20 cellular contexts compared by ENCODE assay signal in the genomic region with DNA sequence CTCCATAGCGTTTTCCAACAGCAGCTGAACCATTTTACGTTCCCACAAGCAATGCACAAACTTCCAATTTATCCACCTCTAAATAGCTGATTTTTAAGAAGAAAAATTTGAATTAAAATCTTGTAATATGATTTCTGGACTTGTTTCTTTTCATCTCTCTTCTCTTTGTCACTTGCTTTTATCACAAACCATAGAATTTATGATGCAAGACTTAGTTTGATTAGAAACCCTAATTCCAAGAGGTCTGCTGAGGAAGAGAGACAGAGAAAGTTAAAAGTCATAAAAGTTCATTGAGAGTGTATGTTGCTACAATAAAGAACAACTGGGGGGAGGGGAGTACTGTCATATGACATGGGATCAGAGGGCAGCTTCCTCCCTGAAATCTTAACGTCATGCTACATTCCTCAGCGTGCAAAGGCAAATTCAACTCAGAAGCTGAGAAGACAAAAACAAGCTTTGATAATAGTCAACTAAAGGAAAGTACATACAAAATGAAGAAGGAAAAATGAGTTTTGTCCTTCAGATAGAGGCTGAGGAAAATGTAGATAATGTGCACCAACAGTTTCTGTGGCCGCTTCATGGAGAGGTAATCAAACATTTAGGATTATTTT. TPM values are rescaled to one million over a fixed set of nuclear protein-coding genes. Genes with fewer than 3 reads are reported as not detected.
DNase-seq lines count a peak whose midpoint lies in the region; ATAC-seq, FAIRE-seq and TF ChIP-seq lines count a peak whose summit lies in the region.
"Had no signal": no experiment of that assay in that cellular context is flagged by ENCODE, and none has a peak within 500 bp of the region (broad histone marks: within the 10 kb centered on the region; RNA-seq: fewer than 3 reads in every experiment).

No MANE protein-coding gene starts in this region.

- H3K4me3 ChIP-seq in adipocyte (ENCODE audit: low read length) (no peak overlapping the region), mesenchymal stem cell (ENCODE audit: insufficient read depth in 1 of 2, low read depth in 1 of 2, low read length in 2 of 2) (no peak overlapping the region), tibial nerve (peak overlapping the region in 2 of 4 donors; percentile 1 to 20)
- H3K4me3 ChIP-seq: breast epithelium, lower lobe of right lung, sigmoid colon, thoracic aorta had no signal

- no peak overlapping the region for H3K4me3 Mint-ChIP-seq in stimulated activated naive B cell treated with anti-CD40 and anti-IgM and Interleukin-4, amounts not matched to agents 10 μg/mL and 1 μg/mL and 100 μg/mL, for 72 hours
- H3K4me3 Mint-ChIP-seq: H9; T-helper 2 cell treated with Interferon-gamma antibody and Interleukin-4, amounts not matched to agents 5 μg/mL and 100 μg/mL, for 36 hours had no signal

- H3K79me1 ChIP-seq in mesenchymal stem cell (replicated peaks; ENCODE audit: low read length, poor library complexity, severe bottlenecking) = no peaks in the 10 kb centered on the region

- no peak overlapping the region for H4K8ac ChIP-seq in mesenchymal stem cell (ENCODE audit: low read length)

- no peak overlapping the region for H2AK5ac ChIP-seq in mesenchymal stem cell (ENCODE audit: low read length, severe bottlenecking)

- H3K4me1 Mint-ChIP-seq in stimulated activated naive B cell treated with anti-CD40 and anti-IgM and Interleukin-4, amounts not matched to agents 10 μg/mL and 1 μg/mL and 100 μg/mL, for 72 hours = no peaks in the 10 kb centered on the region
- H3K4me1 Mint-ChIP-seq: H9 had no signal

- H3K4ac ChIP-seq in mesenchymal stem cell (ENCODE audit: low read depth in 1 of 2, low read length in 2 of 2) = no peak overlapping the region

- no peaks in the 10 kb centered on the region for H3K27me3 Mint-ChIP-seq in stimulated activated naive B cell treated with anti-CD40 and anti-IgM and Interleukin-4, amounts not matched to agents 10 μg/mL and 1 μg/mL and 100 μg/mL, for 72 hours

- H3K36me3 ChIP-seq in adipocyte (ENCODE audit: control insufficient read depth, insufficient read depth, low read length, severe bottlenecking) = no peaks in the 10 kb centered on the region
- H3K36me3 ChIP-seq in mesenchymal stem cell (ENCODE audit: control insufficient read depth in 1 of 2, insufficient read depth in 2 of 2, low read depth in 1 of 2, low read length in 2 of 2) = peaks cover 0 to 5% of the 10 kb centered on the region in 2 experiments
- no peaks in the 10 kb centered on the region for H3K36me3 ChIP-seq in tibial nerve
- H3K36me3 ChIP-seq: breast epithelium, lower lobe of right lung, thoracic aorta had no signal

- H2AFZ ChIP-seq in mesenchymal stem cell (ENCODE audit: low read depth, low read length) = no peak overlapping the region

- no peak for TF ChIP-seq CTCF in tibial nerve (IDR thresholded peaks at IDR 0.05)

- H3K9me3 ChIP-seq in adipocyte (ENCODE audit: control insufficient read depth, low read length) (no peaks in the 10 kb centered on the region), mesenchymal stem cell (ENCODE audit: control insufficient read depth, low read length) (no peaks in the 10 kb centered on the region), tibial nerve (no peaks in the 10 kb centered on the region)
- H3K9me3 ChIP-seq: breast epithelium, lower lobe of right lung, sigmoid colon, thoracic aorta had no signal

- H2BK5ac ChIP-seq in mesenchymal stem cell (ENCODE audit: low read depth, low read length, poor library complexity, severe bottlenecking) = no peak overlapping the region

- no peak overlapping the region for H3K4me2 ChIP-seq in mesenchymal stem cell (ENCODE audit: low read length, poor library complexity, severe bottlenecking)

- peaks cover 9 to 19% of the 10 kb centered on the region in 2 donors for H3K36me3 Mint-ChIP-seq in stimulated activated naive B cell treated with anti-CD40 and anti-IgM and Interleukin-4, amounts not matched to agents 10 μg/mL and 1 μg/mL and 100 μg/mL, for 72 hours

- no peak overlapping the region for H4K91ac ChIP-seq in mesenchymal stem cell (ENCODE audit: low read length)

- H3K14ac ChIP-seq in mesenchymal stem cell (ENCODE audit: low read length in 2 of 2) = no peak overlapping the region

- peak; percentile 37 for FAIRE-seq in endometrium (lab: Jason Lieb, UNC)

- DNase-seq in adipocyte (ENCODE audit: low read depth) (peak; percentile 27), mesenchymal stem cell (peak; percentile 69), tibial nerve (ENCODE audit: low spot score in 2 of 2) (no peak), NCI-H1105 (lab: John Stamatoyannopoulos, UW) (no peak), pons (ENCODE audit: low spot score) (no peak)
- no peak for DNase-seq in stimulated activated naive B cell treated with anti-CD40 and anti-IgM and Interleukin-4, amounts not matched to agents 10 μg/mL and 1 μg/mL and 100 μg/mL, for 72 hours
- DNase-seq: activated CD4-positive, alpha-beta T cell treated with anti-CD3 and anti-CD28 coated beads for 4 hours; activated naive CD4-positive, alpha-beta T cell treated with Interleukin-2 at 50 U/mL for 16 hours; activated T-cell treated with anti-CD3 and anti-CD28 coated beads for 4 hours; DMS 273 treated with DMSO at 0.1 percent for 48 hours; effector CD4-positive, alpha-beta T cell; H9; lower lobe of right lung; NCI-H1436 treated with DMSO at 0.1 percent for 48 hours; NCI-H2227 treated with DMSO at 0.1 percent for 48 hours; sigmoid colon had no signal

- no peak overlapping the region for H2BK15ac ChIP-seq in mesenchymal stem cell (ENCODE audit: low read depth, poor library complexity, severe bottlenecking)

- H3K23ac ChIP-seq in mesenchymal stem cell (ENCODE audit: low read length in 2 of 2) = no peak overlapping the region

- H3K4me1 ChIP-seq in adipocyte (ENCODE audit: control insufficient read depth, insufficient read depth, low read length) (no peaks in the 10 kb centered on the region), mesenchymal stem cell (ENCODE audit: control insufficient read depth, insufficient read depth, low read depth, low read length) (peaks cover 3% of the 10 kb centered on the region), tibial nerve (peaks cover 0 to 38% (median 0%) of the 10 kb centered on the region in 4 donors)
- H3K4me1 ChIP-seq: breast epithelium, lower lobe of right lung, sigmoid colon had no signal

- TF ChIP-seq EP300 in tibial nerve (IDR thresholded peaks at IDR 0.05) = peak; percentile 50 to 92

- H3K9me3 Mint-ChIP-seq in stimulated activated naive B cell treated with anti-CD40 and anti-IgM and Interleukin-4, amounts not matched to agents 10 μg/mL and 1 μg/mL and 100 μg/mL, for 72 hours = no peaks in the 10 kb centered on the region
- H3K9me3 Mint-ChIP-seq: H9; T-helper 2 cell treated with Interferon-gamma antibody and Interleukin-4, amounts not matched to agents 5 μg/mL and 100 μg/mL, for 36 hours had no signal

- no peak for ATAC-seq in stimulated activated naive B cell treated with anti-CD40 and anti-IgM and Interleukin-4, amounts not matched to agents 10 μg/mL and 1 μg/mL and 100 μg/mL, for 72 hours (replicated peaks)
- ATAC-seq: lower lobe of right lung had no signal

- H3K27me3 ChIP-seq in adipocyte (replicated peaks; ENCODE audit: control insufficient read depth, insufficient read depth, low read length) (no peaks in the 10 kb centered on the region), mesenchymal stem cell (ENCODE audit: control insufficient read depth in 1 of 2, insufficient read depth in 1 of 2, low read length in 2 of 2) (no peaks in the 10 kb centered on the region), tibial nerve (no peaks in the 10 kb centered on the region)
- H3K27me3 ChIP-seq: breast epithelium, sigmoid colon had no signal

- no peak overlapping the region for H2BK120ac ChIP-seq in mesenchymal stem cell (ENCODE audit: low read depth, low read length)

- no peak overlapping the region for H3K18ac ChIP-seq in mesenchymal stem cell (ENCODE audit: low read depth in 1 of 2, low read length in 2 of 2)

- H3K27ac Mint-ChIP-seq in stimulated activated naive B cell treated with anti-CD40 and anti-IgM and Interleukin-4, amounts not matched to agents 10 μg/mL and 1 μg/mL and 100 μg/mL, for 72 hours = no peak overlapping the region
- H3K27ac Mint-ChIP-seq: H9; T-helper 2 cell treated with Interferon-gamma antibody and Interleukin-4, amounts not matched to agents 5 μg/mL and 100 μg/mL, for 36 hours had no signal

- H3K27ac ChIP-seq in mesenchymal stem cell (ENCODE audit: low read length, poor library complexity, severe bottlenecking) = no peak overlapping the region
- peak overlapping the region; percentile 44 to 86 (median 68) for H3K27ac ChIP-seq in tibial nerve
- H3K27ac ChIP-seq: breast epithelium, lower lobe of right lung, sigmoid colon, thoracic aorta had no signal

- H2BK12ac ChIP-seq in mesenchymal stem cell (ENCODE audit: low read length in 2 of 2) = no peak overlapping the region

- H3K9ac ChIP-seq in adipocyte (ENCODE audit: low read length) (no peak overlapping the region), mesenchymal stem cell (ENCODE audit: low read length) (no peak overlapping the region)

- TF ChIP-seq POLR2A in tibial nerve (IDR thresholded peaks at IDR 0.05) = peak in 1 of 2 donors; percentile 59

- whole genome bisulfite sequencing in mesenchymal stem cell = no CpG with 5 or more reads among the region's 5 CpGs
- WGBS in tibial nerve, 2 donors = 43 to 49% methylated on average over 5 of the region's 5 CpGs

RNA-seq across cellular contexts. Expression of gene CUBN, which starts 18.4 kb away (rescaled TPM):
- 1.2 TPM for polyA plus RNA-seq in mesenchymal stem cell (2013, experiment 1 of 2)
- polyA plus RNA-seq in mesenchymal stem cell (2013, experiment 2 of 2) = 0.86 TPM
- total RNA-seq in tibial nerve = 10 to 100 TPM in 3 of 4 donors, 1 to 10 TPM in 1; 9.2 to 38.9 (median 25.4) TPM

RNA-seq across cellular contexts. Expression of gene TRDMT1, which starts 53.5 kb away (rescaled TPM):
- polyA plus RNA-seq in mesenchymal stem cell (2013, experiment 1 of 2) = 4.6 TPM
- polyA plus RNA-seq in mesenchymal stem cell (2013, experiment 2 of 2) = 4.0 TPM
- 10 to 100 TPM; 12.9 to 17.5 (median 16.0) TPM for total RNA-seq in tibial nerve

Comparison
In these comparisons a context has a peak if more than half of its experiments do, and no peak if none do; other contexts are left out.
1. DNase-seq: peak in adipocyte (single experiment) and mesenchymal stem cell (single experiment); none in tibial nerve (0 of 2), stimulated activated naive B cell treated with anti-CD40 and anti-IgM and Interleukin-4, amounts not matched to agents 10 μg/mL and 1 μg/mL and 100 μg/mL, for 72 hours (single experiment), NCI-H1105 (single experiment) and pons (single experiment).